In the genomic region with DNA sequence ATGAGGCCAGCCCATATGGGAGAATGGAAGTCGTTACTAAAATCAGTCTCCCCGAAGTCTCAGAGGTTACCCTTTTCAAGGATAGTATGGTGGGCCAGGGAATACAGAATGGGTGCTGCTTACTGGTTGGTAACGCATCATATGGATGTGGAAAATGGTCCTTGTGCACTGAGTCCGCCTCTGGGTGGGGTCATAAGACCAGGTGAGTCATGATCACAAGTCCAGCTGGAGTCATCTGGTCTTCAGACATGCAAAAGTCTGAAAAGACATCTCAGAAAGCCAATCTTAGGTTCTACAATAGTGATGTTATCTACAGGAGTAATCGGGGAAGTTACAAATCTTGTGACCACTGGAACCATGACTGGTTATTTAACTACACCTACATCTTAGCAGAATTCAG, we compare ENCODE assay signal across 13 cellular contexts.
DNase-seq lines count a peak whose midpoint lies in the region; ATAC-seq and TF ChIP-seq lines count a peak whose summit lies in the region.
"Had no signal": no experiment of that assay in that cellular context is flagged by ENCODE, and none has a peak within 500 bp of the region (broad histone marks: within the 10 kb centered on the region; RNA-seq: fewer than 3 reads in every experiment).

No MANE protein-coding gene starts in this region.

- DNase-seq in A172 (ENCODE audit: low spot score) (peak; percentile 14), GM12864 (ENCODE audit: low read depth) (no peak), RPMI7951 (ENCODE audit: low read depth) (peak; percentile 10), CD1c-positive myeloid dendritic cell (ENCODE audit: extremely low spot score) (no peak)
- DNase-seq: activated naive CD4-positive, alpha-beta T cell treated with Interleukin-2 at 50 U/mL for 16 hours; left ventricle myocardium superior; NCI-H2081; right cardiac atrium had no signal

- no peak overlapping the region for H3K4me3 ChIP-seq in GM12864 (ENCODE audit: low read depth, low read length)

- ATAC-seq in HG02642 (IDR thresholded peaks at IDR 0.05; ENCODE audit: poor library complexity, unreplicated experiment) = peak; percentile 49
- ATAC-seq in GM21786 (IDR thresholded peaks at IDR 0.05; ENCODE audit: unreplicated experiment) = no peak
- ATAC-seq in HG02610 (IDR thresholded peaks at IDR 0.05; ENCODE audit: unreplicated experiment) = no peak
- no peak for ATAC-seq in HG03135 (IDR thresholded peaks at IDR 0.05; ENCODE audit: unreplicated experiment)
- ATAC-seq: left ventricle myocardium superior, Panc1, right cardiac atrium had no signal

- TF ChIP-seq CTCF in GM12864 (IDR thresholded peaks at IDR 0.05; ENCODE audit: low read depth, low read length, missing control alignments) = peak; percentile 33

Comparison
In these comparisons a context has a peak if more than half of its experiments do, and no peak if none do; other contexts are left out.
1. DNase-seq: peak in A172 (single experiment) and RPMI7951 (single experiment); none in GM12864 (single experiment) and CD1c-positive myeloid dendritic cell (single experiment).